ENCODE assay signal across 7 cellular contexts in the genomic region with DNA sequence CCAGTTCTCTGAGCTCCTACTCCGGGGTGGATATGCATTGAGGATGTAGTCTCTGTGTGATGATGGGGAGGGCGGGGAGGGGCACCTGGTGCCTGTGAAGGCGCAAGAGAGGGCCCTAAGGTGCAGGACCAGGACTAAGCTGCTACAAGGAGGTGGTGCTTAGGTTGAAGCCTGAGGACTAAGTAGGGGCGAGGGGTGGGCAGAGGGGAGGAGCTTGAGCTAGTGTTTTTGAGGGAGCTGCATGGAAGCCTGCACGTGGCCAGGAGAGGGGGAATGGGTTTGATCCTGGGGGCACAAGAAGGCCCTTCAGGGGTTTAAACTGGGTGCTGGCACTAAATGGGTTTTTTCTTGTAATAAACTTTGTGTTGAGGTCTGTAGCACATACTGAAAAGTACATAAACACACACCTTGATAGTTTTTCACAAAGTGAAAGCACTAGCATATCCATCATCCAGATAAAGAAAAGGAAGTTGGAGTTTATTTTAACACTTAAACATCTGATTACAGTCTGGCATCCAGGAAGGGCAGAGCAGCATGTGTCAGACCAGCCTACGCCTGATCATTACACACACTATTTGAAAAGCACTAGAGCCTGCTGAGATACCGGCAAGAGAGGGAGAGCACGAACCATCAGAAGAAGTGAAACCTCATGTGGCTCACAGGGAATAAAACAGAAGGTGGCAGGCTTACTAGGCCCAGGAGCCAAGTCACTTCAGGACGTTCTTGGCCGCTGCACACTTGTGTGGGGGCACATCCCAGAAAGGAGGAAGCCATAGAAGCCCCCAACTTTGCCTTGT.
DNase-seq lines count a peak whose midpoint lies in the region; ATAC-seq and TF ChIP-seq lines count a peak whose summit lies in the region.

No MANE protein-coding gene starts in this region.

- DNase-seq in pons (ENCODE audit: low spot score) (peak; percentile 54), RWPE1 (ENCODE audit: low spot score) (no peak), DMS 273 (lab: John Stamatoyannopoulos, UW; ENCODE audit: unreplicated experiment) (no peak), GM19238 (ENCODE audit: insufficient read length, low spot score) (no peak)

- POLR2A ChIA-PET in RWPE1 (lab: Yijun Ruan, JAX; ENCODE audit: low non-redundant PET): no interaction called here

- CTCF ChIA-PET in RWPE1 (lab: Yijun Ruan, JAX): interaction anchor here (0.9 kb wide), 1 partner anchor 133 kb away, joined by 3 read pairs; no protein-coding TSS in a partner anchor

- H3K9me3 ChIP-seq in HUES48 (ENCODE audit: control insufficient read depth, insufficient read depth, low read length) (no peaks in the 10 kb centered on the region), duodenal mucosa (ENCODE audit: control insufficient read depth in 1 of 2, low read length in 2 of 2) (no peaks in the 10 kb centered on the region)

- TF ChIP-seq CTCF in RWPE1 (conservative IDR thresholded peaks at IDR 0.05; ENCODE audit: low read depth): no peak

- H3K27ac ChIP-seq in HUES48 (ENCODE audit: low read depth, low read length) (peak overlapping the region; percentile 20), duodenal mucosa (ENCODE audit: low read depth, low read length) (no peak overlapping the region), RWPE1 (no peak overlapping the region)

- H3K4me3 ChIP-seq in HUES48 (ENCODE audit: low read depth, low read length) (no peak overlapping the region), duodenal mucosa (ENCODE audit: low read depth in 1 of 2, low read length in 2 of 2) (peak overlapping the region; percentile 50 to 55)

- ATAC-seq in GM18508 (IDR thresholded peaks at IDR 0.05; ENCODE audit: insufficient read depth, unreplicated experiment): peak; percentile 37

- no peak overlapping the region for H3K9ac ChIP-seq in HUES48 (ENCODE audit: low read depth, low read length)
- H3K9ac ChIP-seq in duodenal mucosa (ENCODE audit: low read depth in 1 of 2, low read length in 2 of 2): no peak overlapping the region

- H3K27me3 ChIP-seq in HUES48 (ENCODE audit: control insufficient read depth, insufficient read depth, low read length) (no peaks in the 10 kb centered on the region), duodenal mucosa (ENCODE audit: control insufficient read depth in 1 of 2, insufficient read depth in 2 of 2, low read length in 2 of 2) (no peaks in the 10 kb centered on the region)

- H3K4me1 ChIP-seq in HUES48 (ENCODE audit: control insufficient read depth, insufficient read depth, low read length): no peaks in the 10 kb centered on the region
- peaks cover 25% of the 10 kb centered on the region in 2 donors for H3K4me1 ChIP-seq in duodenal mucosa (ENCODE audit: control insufficient read depth in 1 of 2, insufficient read depth in 2 of 2, low read length in 2 of 2)

- H3K36me3 ChIP-seq in HUES48 (ENCODE audit: control insufficient read depth, insufficient read depth, low read length) (peaks cover under 1% of the 10 kb centered on the region; the same call in 1 of the 2 replicates), duodenal mucosa (ENCODE audit: control insufficient read depth in 1 of 2, insufficient read depth in 2 of 2, low read length in 2 of 2) (peaks cover under 1 to 4% of the 10 kb centered on the region in 2 donors)
